9 cellular contexts compared by ENCODE assay signal in the genomic region with DNA sequence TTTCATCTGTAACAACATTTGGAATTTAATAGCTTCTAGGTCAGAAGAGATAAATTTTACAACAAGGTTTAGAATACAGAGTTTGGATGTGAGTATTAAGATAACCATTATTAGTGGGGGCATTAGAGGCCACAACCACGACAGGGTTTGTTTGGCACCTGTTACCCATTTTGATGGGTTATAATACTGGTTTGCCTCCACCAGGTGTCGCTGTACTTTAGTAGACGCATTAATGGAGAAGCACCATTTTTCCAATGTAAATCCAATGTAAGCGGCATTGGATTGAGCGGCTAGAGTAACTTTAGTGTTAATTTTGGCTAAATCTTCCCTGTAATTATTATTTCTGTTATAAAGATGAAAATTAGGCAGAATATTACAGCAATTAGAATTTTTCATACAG.
DNase-seq lines count a peak whose midpoint lies in the region; ATAC-seq and TF ChIP-seq lines count a peak whose summit lies in the region.
"Had no signal": no experiment of that assay in that cellular context is flagged by ENCODE, and none has a peak within 500 bp of the region (broad histone marks: within the 10 kb centered on the region; RNA-seq: fewer than 3 reads in every experiment).

No MANE protein-coding gene starts in this region.

- no peaks in the 10 kb centered on the region for H3K9me3 ChIP-seq in cardiac muscle cell (ENCODE audit: low read depth)
- H3K9me3 ChIP-seq: adrenal gland had no signal

- peak; percentile 8 for TF ChIP-seq CTCF in cardiac muscle cell (IDR thresholded peaks at IDR 0.05; ENCODE audit: low read depth, low read length)

- DNase-seq in cardiac muscle cell (ENCODE audit: low read depth in 1 of 2, low spot score in 1 of 2) (peak; percentile 0 to 34), cardiac septum (ENCODE audit: low spot score) (no peak), HuH-7 (ENCODE audit: low spot score) (peak; percentile 6), mucosa of gallbladder (ENCODE audit: low spot score) (peak; percentile 20)
- DNase-seq in activated CD4-positive, alpha-beta T cell treated with anti-CD3 and anti-CD28 coated beads, Interleukin-2, amount 50 U/mL, for 48 hours = peak; percentile 2 to 17
- DNase-seq in activated T-cell treated with anti-CD3 and anti-CD28 coated beads, Interleukin-2, amount 50 U/mL, for 48 hours = no peak

- no peaks in the 10 kb centered on the region for H3K27me3 ChIP-seq in cardiac muscle cell
- H3K27me3 ChIP-seq: adrenal gland had no signal

- no peaks in the 10 kb centered on the region for H3K4me1 ChIP-seq in cardiac muscle cell (ENCODE audit: low read depth)
- H3K4me1 ChIP-seq: adrenal gland had no signal

- no peaks in the 10 kb centered on the region for H3K36me3 ChIP-seq in cardiac muscle cell
- H3K36me3 ChIP-seq: adrenal gland had no signal

- no peak overlapping the region for H3K4me3 ChIP-seq in cardiac muscle cell
- H3K4me3 ChIP-seq: adrenal gland had no signal

- ATAC-seq in HG03442 (IDR thresholded peaks at IDR 0.05; ENCODE audit: unreplicated experiment) (no peak), GM21447 (IDR thresholded peaks at IDR 0.05; ENCODE audit: unreplicated experiment) (no peak)

- no peak overlapping the region for H3K27ac ChIP-seq in cardiac muscle cell
- H3K27ac ChIP-seq: adrenal gland had no signal

- intact Hi-C loops in cardiac septum (cut with DNase I) = no loop called here

Comparison
In these comparisons a context has a peak if more than half of its experiments do, and no peak if none do; other contexts are left out.
1. DNase-seq: peak in cardiac muscle cell (2 of 2), HuH-7 (single experiment), activated CD4-positive, alpha-beta T cell treated with anti-CD3 and anti-CD28 coated beads, Interleukin-2, amount 50 U/mL, for 48 hours (2 of 2) and mucosa of gallbladder (single experiment); none in cardiac septum (single experiment) and activated T-cell treated with anti-CD3 and anti-CD28 coated beads, Interleukin-2, amount 50 U/mL, for 48 hours (0 of 2).